Comparison of ENCODE assay signal across 1 cellular context in genomic region chr1:117366982-117367768, GRCh38.
TF ChIP-seq lines count a peak whose summit lies in the region.

Gene MAN1A2 (plus strand): TSS chr1:117367449. CDS start chr1:117368184, 735 bp downstream.

TF ChIP-seq in HepG2, 621 proteins besides CTCF, POLR2A, EP300 and RAD21 (continued from another document and continues in another):
- TF ChIP-seq IKZF4 (CRISPR knock-in tag; IDR thresholded peaks at IDR 0.05; ENCODE audit: borderline replicate concordance, low read depth, not compliant biosample characterization) (no peak), HMGA1 (CRISPR knock-in tag; conservative IDR thresholded peaks at IDR 0.05) (no peak), ADNP (CRISPR knock-in tag; IDR thresholded peaks at IDR 0.05) (no peak), ASH2L (IDR thresholded peaks at IDR 0.05; ENCODE audit: insufficient read length, low read depth, low read length) (peak; percentile 95), ATF7 (IDR thresholded peaks at IDR 0.05) (no peak), ATF7 (CRISPR knock-in tag; IDR thresholded peaks at IDR 0.05) (no peak), HCFC1 (IDR thresholded peaks at IDR 0.05; ENCODE audit: low read depth, low read length) (no peak), ZNF317 (CRISPR knock-in tag; IDR thresholded peaks at IDR 0.05) (no peak), TBP (CRISPR knock-in tag; IDR thresholded peaks at IDR 0.05) (no peak), ZNF432 (CRISPR knock-in tag; IDR thresholded peaks at IDR 0.05; ENCODE audit: borderline replicate concordance) (no peak), ZNF12 (CRISPR knock-in tag; IDR thresholded peaks at IDR 0.05) (no peak), ZBTB43 (CRISPR knock-in tag; conservative IDR thresholded peaks at IDR 0.05) (0 out of 2 replicates have a peak, but pooled peaks have one; percentile 8), KLF16 (CRISPR knock-in tag; IDR thresholded peaks at IDR 0.05) (peak; percentile 46 to 68; a peak in 3 of 4 replicates), ZNF646 (CRISPR knock-in tag; IDR thresholded peaks at IDR 0.05) (no peak), ZFP36L2 (CRISPR knock-in tag; IDR thresholded peaks at IDR 0.05) (no peak), ZNF382 (CRISPR knock-in tag; IDR thresholded peaks at IDR 0.05; ENCODE audit: borderline replicate concordance) (no peak), BCLAF1 (IDR thresholded peaks at IDR 0.05) (no peak), ZNF512B (CRISPR knock-in tag; IDR thresholded peaks at IDR 0.05; ENCODE audit: borderline replicate concordance) (no peak), ZNF629 (CRISPR knock-in tag; conservative IDR thresholded peaks at IDR 0.05) (no peak), FOXO4 (CRISPR knock-in tag; conservative IDR thresholded peaks at IDR 0.05) (no peak), SSRP1 (CRISPR knock-in tag; IDR thresholded peaks at IDR 0.05) (no peak), E2F5 (CRISPR knock-in tag; conservative IDR thresholded peaks at IDR 0.05) (peak; percentile 48; the same call in 1 of the 2 replicates), MATR3 (CRISPR knock-in tag; IDR thresholded peaks at IDR 0.05) (no peak), GMEB1 (CRISPR knock-in tag; IDR thresholded peaks at IDR 0.05; ENCODE audit: borderline replicate concordance) (0 out of 2 replicates have a peak, but pooled peaks have one; percentile 38), POLR2G (IDR thresholded peaks at IDR 0.05; ENCODE audit: low read depth, low read length) (peak; percentile 94), NR2F2 (IDR thresholded peaks at IDR 0.05; ENCODE audit: borderline replicate concordance, low read depth) (no peak), ZXDC (CRISPR knock-in tag; IDR thresholded peaks at IDR 0.05) (no peak), ZNF7 (CRISPR knock-in tag; IDR thresholded peaks at IDR 0.05) (no peak), ZNF775 (CRISPR knock-in tag; IDR thresholded peaks at IDR 0.05; ENCODE audit: borderline replicate concordance) (no peak), ZNF746 (CRISPR knock-in tag; IDR thresholded peaks at IDR 0.05) (peak; percentile 71; the same call in 1 of the 2 replicates), POLR2AphosphoS5 (IDR thresholded peaks at IDR 0.05; ENCODE audit: low read depth, low read length) (peak; percentile 68), ZNF710 (CRISPR knock-in tag; IDR thresholded peaks at IDR 0.05; ENCODE audit: borderline replicate concordance) (no peak; the same call in 1 of the 2 replicates), ZNF564 (CRISPR knock-in tag; IDR thresholded peaks at IDR 0.05) (0 out of 2 replicates have a peak, but pooled peaks have one; percentile 28), PHB2 (IDR thresholded peaks at IDR 0.05; ENCODE audit: partially characterized antibody) (no peak), HDAC6 (IDR thresholded peaks at IDR 0.05; ENCODE audit: low read depth, low read length) (no peak), ZNF567 (CRISPR knock-in tag; IDR thresholded peaks at IDR 0.05; ENCODE audit: borderline replicate concordance) (0 out of 2 replicates have a peak, but pooled peaks have one; percentile 58)
